20 cellular contexts compared by ENCODE assay signal in genomic region chr1:52164604-52165003, GRCh38.
"Had no signal": no experiment of that assay in that cellular context is flagged by ENCODE, and none has a peak within 500 bp of the region (broad histone marks: within the 10 kb centered on the region; RNA-seq: fewer than 3 reads in every experiment).

No MANE protein-coding gene starts in this region.

- H3K9me3 ChIP-seq: esophagus muscularis mucosa, heart left ventricle, lower lobe of right lung, sigmoid colon, upper lobe of right lung had no signal

- H3K4me3 Mint-ChIP-seq: activated CD4-positive, alpha-beta memory T cell treated with anti-CD3 and anti-CD28 coated beads for 36 hours; activated naive CD4-positive, alpha-beta T cell treated with anti-CD3 and anti-CD28 coated beads, Interleukin-2, amount 10 ng/mL, durations not matched to agents 7 days and 5 days; activated T-cell treated with anti-CD3 and anti-CD28 coated beads, Interleukin-2, amount 50 U/mL, for 72 hours; naive B cell; neural progenitor cell had no signal

- H3K27me3 Mint-ChIP-seq: activated CD4-positive, alpha-beta memory T cell treated with anti-CD3 and anti-CD28 coated beads for 36 hours; activated naive CD4-positive, alpha-beta T cell treated with anti-CD3 and anti-CD28 coated beads, Interleukin-2, amount 10 ng/mL, durations not matched to agents 7 days and 5 days; progenitor cell of endocrine pancreas had no signal

- H2AFZ ChIP-seq: neural progenitor cell had no signal

- H3K27ac Mint-ChIP-seq: activated CD4-positive, alpha-beta memory T cell treated with anti-CD3 and anti-CD28 coated beads for 36 hours; activated naive CD4-positive, alpha-beta T cell treated with anti-CD3 and anti-CD28 coated beads, Interleukin-2, amount 10 ng/mL, durations not matched to agents 7 days and 5 days; activated T-cell treated with anti-CD3 and anti-CD28 coated beads, Interleukin-2, amount 50 U/mL, for 72 hours; naive B cell; neural progenitor cell; progenitor cell of endocrine pancreas had no signal

- H3K4me2 ChIP-seq: neural progenitor cell had no signal

- H3K4me1 Mint-ChIP-seq: activated naive CD4-positive, alpha-beta T cell treated with anti-CD3 and anti-CD28 coated beads, Interleukin-2, amount 10 ng/mL, durations not matched to agents 7 days and 5 days; naive B cell; neural progenitor cell had no signal

- H3K9ac ChIP-seq: neural progenitor cell had no signal

- H3K9me3 Mint-ChIP-seq: activated CD4-positive, alpha-beta memory T cell treated with anti-CD3 and anti-CD28 coated beads for 36 hours; activated naive CD4-positive, alpha-beta T cell treated with anti-CD3 and anti-CD28 coated beads, Interleukin-2, amount 10 ng/mL, durations not matched to agents 7 days and 5 days; activated T-cell treated with anti-CD3 and anti-CD28 coated beads, Interleukin-2, amount 50 U/mL, for 72 hours; naive B cell had no signal

- FAIRE-seq: keratinocyte had no signal

- H3K36me3 Mint-ChIP-seq: activated CD4-positive, alpha-beta memory T cell treated with anti-CD3 and anti-CD28 coated beads for 36 hours; activated naive CD4-positive, alpha-beta T cell treated with anti-CD3 and anti-CD28 coated beads, Interleukin-2, amount 10 ng/mL, durations not matched to agents 7 days and 5 days; naive B cell had no signal

- DNase-seq: activated CD4-positive, alpha-beta memory T cell treated with anti-CD3 and anti-CD28 coated beads for 36 hours; activated CD4-positive, alpha-beta T cell treated with anti-CD3 and anti-CD28 coated beads for 48 hours; activated effector memory CD4-positive, alpha-beta T cell treated with anti-CD3 and anti-CD28 coated beads, Interleukin-2, amount 50 U/mL, for 16 hours; activated naive CD4-positive, alpha-beta T cell treated with anti-CD3 and anti-CD28 coated beads, Interleukin-2, amount 10 ng/mL, durations not matched to agents 7 days and 5 days; activated T-cell treated with anti-CD3 and anti-CD28 coated beads, Interleukin-2, amount 50 U/mL, for 72 hours; central memory CD4-positive, alpha-beta T cell; effector memory CD4-positive, alpha-beta T cell; heart left ventricle; lower lobe of right lung; naive B cell; retina; sigmoid colon; stimulated activated CD4-positive, alpha-beta T cell treated with anti-CD3 and anti-CD28 coated beads, Interleukin-4, amount 100 ng/mL, for 24 hours; stimulated activated naive CD4-positive, alpha-beta T cell treated with Interleukin-2 at 50 U/mL for 16 hours; upper lobe of right lung had no signal

- H3K4me1 ChIP-seq: lower lobe of right lung, neural progenitor cell, sigmoid colon, upper lobe of right lung had no signal

- ATAC-seq: activated T-cell treated with anti-CD3 and anti-CD28 coated beads, Interleukin-2, amount 50 U/mL, for 72 hours; heart left ventricle; left lobe of liver; lower lobe of right lung; upper lobe of right lung had no signal

- H3K4me3 ChIP-seq: esophagus muscularis mucosa, heart left ventricle, lower lobe of right lung, neural progenitor cell, sigmoid colon, upper lobe of right lung had no signal

- H3K27ac ChIP-seq: esophagus muscularis mucosa, heart left ventricle, lower lobe of right lung, neural progenitor cell, sigmoid colon, upper lobe of right lung had no signal

- H3K36me3 ChIP-seq: esophagus muscularis mucosa, heart left ventricle, lower lobe of right lung, neural progenitor cell, sigmoid colon, upper lobe of right lung had no signal

- H3K27me3 ChIP-seq: esophagus muscularis mucosa, heart left ventricle, neural progenitor cell, sigmoid colon, upper lobe of right lung had no signal
